ENCODE assay signal across 31 cellular contexts in the genomic region with DNA sequence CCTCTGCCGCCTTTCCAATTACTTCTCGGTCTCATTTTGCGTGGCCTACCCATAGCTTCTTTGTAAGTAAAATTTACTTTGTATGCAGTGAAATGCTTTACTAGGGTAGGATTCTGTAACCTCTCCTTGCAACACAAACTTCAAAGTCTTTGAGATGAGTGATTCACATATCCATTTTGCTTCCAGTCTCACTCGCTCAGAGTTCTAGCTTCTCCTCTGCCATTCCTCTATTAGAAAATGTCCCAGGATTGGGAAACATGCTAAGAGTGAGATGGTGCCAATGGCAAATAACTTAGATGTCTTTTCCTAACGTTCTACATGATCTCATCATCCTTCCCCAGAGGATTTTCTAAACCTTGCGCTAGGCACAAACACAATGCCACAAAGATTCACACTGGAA.
"Had no signal": no experiment of that assay in that cellular context is flagged by ENCODE, and none has a peak within 500 bp of the region (broad histone marks: within the 10 kb centered on the region; RNA-seq: fewer than 3 reads in every experiment).

No MANE protein-coding gene starts in this region.

- H3K4me3 Mint-ChIP-seq: activated CD4-positive, alpha-beta memory T cell treated with anti-CD3 and anti-CD28 coated beads for 36 hours; activated CD4-positive, alpha-beta T cell treated with anti-CD3 and anti-CD28 coated beads for 36 hours; activated CD4-positive, alpha-beta T cell treated with anti-CD3 and anti-CD28 coated beads, Interleukin-2, amount 10 ng/mL, durations not matched to agents 24 days and 14 days; activated CD8-positive, alpha-beta memory T cell treated with anti-CD3 and anti-CD28 coated beads, Interleukin-2, amount 10 ng/mL, durations not matched to agents 7 days and 5 days; activated CD8-positive, alpha-beta T cell treated with anti-CD3 and anti-CD28 coated beads, Interleukin-2, amount 10 ng/mL, durations not matched to agents 7 days and 5 days; activated naive CD4-positive, alpha-beta T cell treated with anti-CD3 and anti-CD28 coated beads for 36 hours; activated naive CD4-positive, alpha-beta T cell treated with anti-CD3 and anti-CD28 coated beads, Interleukin-2, amount 50 U/mL, for 24 hours; activated naive CD8-positive, alpha-beta T cell treated with anti-CD3 and anti-CD28 coated beads for 36 hours; activated naive CD8-positive, alpha-beta T cell treated with anti-CD3 and anti-CD28 coated beads, Interleukin-2, amount 50 U/mL, for 24 hours; activated T-helper 1 cell treated with anti-CD3 and anti-CD28 coated beads, Interleukin-12 subunit alpha, Interleukin-12 subunit beta, Interleukin-2, Interleukin-4 antibody, amounts not matched to agents 30 ng/mL and 10 ng/mL and 1 ng/mL, durations not matched to agents 14 hours and 24 hours and 36 hours had no signal

- H3K36me3 Mint-ChIP-seq: activated CD4-positive, alpha-beta memory T cell treated with anti-CD3 and anti-CD28 coated beads for 36 hours; activated CD8-positive, alpha-beta memory T cell treated with anti-CD3 and anti-CD28 coated beads, Interleukin-2, amount 10 ng/mL, durations not matched to agents 7 days and 5 days; activated naive CD4-positive, alpha-beta T cell treated with anti-CD3 and anti-CD28 coated beads, Interleukin-2, amount 50 U/mL, for 24 hours; activated naive CD8-positive, alpha-beta T cell treated with anti-CD3 and anti-CD28 coated beads for 36 hours had no signal

- H3K9me3 ChIP-seq: adrenal gland, body of pancreas, gastroesophageal sphincter, heart right ventricle had no signal

- H3K27ac ChIP-seq: adrenal gland, body of pancreas, cardiac muscle cell, epithelial cell of prostate, gastroesophageal sphincter, heart right ventricle had no signal

- H3K27me3 ChIP-seq: adrenal gland, body of pancreas, cardiac muscle cell, heart right ventricle had no signal

- H3K27ac Mint-ChIP-seq: activated CD4-positive, alpha-beta memory T cell treated with anti-CD3 and anti-CD28 coated beads for 36 hours; activated CD4-positive, alpha-beta T cell treated with anti-CD3 and anti-CD28 coated beads for 36 hours; activated CD4-positive, alpha-beta T cell treated with anti-CD3 and anti-CD28 coated beads, Interleukin-2, amount 10 ng/mL, durations not matched to agents 24 days and 14 days; activated CD8-positive, alpha-beta memory T cell treated with anti-CD3 and anti-CD28 coated beads, Interleukin-2, amount 10 ng/mL, durations not matched to agents 7 days and 5 days; activated CD8-positive, alpha-beta T cell treated with anti-CD3 and anti-CD28 coated beads, Interleukin-2, amount 10 ng/mL, durations not matched to agents 7 days and 5 days; activated naive CD4-positive, alpha-beta T cell treated with anti-CD3 and anti-CD28 coated beads for 36 hours; activated naive CD4-positive, alpha-beta T cell treated with anti-CD3 and anti-CD28 coated beads, Interleukin-2, amount 50 U/mL, for 24 hours; activated naive CD8-positive, alpha-beta T cell treated with anti-CD3 and anti-CD28 coated beads for 36 hours; activated naive CD8-positive, alpha-beta T cell treated with anti-CD3 and anti-CD28 coated beads, Interleukin-2, amount 50 U/mL, for 24 hours; activated T-helper 1 cell treated with anti-CD3 and anti-CD28 coated beads, Interleukin-12 subunit alpha, Interleukin-12 subunit beta, Interleukin-2, Interleukin-4 antibody, amounts not matched to agents 30 ng/mL and 10 ng/mL and 1 ng/mL, durations not matched to agents 14 hours and 24 hours and 36 hours; activated T-helper 2 cell treated with anti-CD3 and anti-CD28 coated beads, Interferon-gamma antibody, Interleukin-2, Interleukin-4, amounts not matched to agents 10 μg/mL and 5 μg/mL and 100 μg/mL, durations not matched to agents 14 hours and 24 hours and 36 hours had no signal

- H3K36me3 ChIP-seq: adrenal gland, cardiac muscle cell, gastroesophageal sphincter, heart right ventricle had no signal

- H3K4me3 ChIP-seq: adrenal gland, body of pancreas, cardiac muscle cell, gastroesophageal sphincter, heart right ventricle had no signal

- H3K27me3 Mint-ChIP-seq: activated CD4-positive, alpha-beta memory T cell treated with anti-CD3 and anti-CD28 coated beads for 36 hours; activated naive CD4-positive, alpha-beta T cell treated with anti-CD3 and anti-CD28 coated beads, Interleukin-2, amount 50 U/mL, for 24 hours; activated naive CD8-positive, alpha-beta T cell treated with anti-CD3 and anti-CD28 coated beads for 36 hours; activated naive CD8-positive, alpha-beta T cell treated with anti-CD3 and anti-CD28 coated beads, Interleukin-2, amount 50 U/mL, for 24 hours had no signal

- H3K9me3 Mint-ChIP-seq: activated CD4-positive, alpha-beta memory T cell treated with anti-CD3 and anti-CD28 coated beads for 36 hours; activated CD4-positive, alpha-beta T cell treated with anti-CD3 and anti-CD28 coated beads, Interleukin-2, amount 10 ng/mL, durations not matched to agents 24 days and 14 days; activated naive CD4-positive, alpha-beta T cell treated with anti-CD3 and anti-CD28 coated beads for 36 hours; activated naive CD4-positive, alpha-beta T cell treated with anti-CD3 and anti-CD28 coated beads, Interleukin-2, amount 50 U/mL, for 24 hours; activated naive CD8-positive, alpha-beta T cell treated with anti-CD3 and anti-CD28 coated beads for 36 hours; activated naive CD8-positive, alpha-beta T cell treated with anti-CD3 and anti-CD28 coated beads, Interleukin-2, amount 50 U/mL, for 24 hours; activated T-helper 1 cell treated with anti-CD3 and anti-CD28 coated beads, Interleukin-12 subunit alpha, Interleukin-12 subunit beta, Interleukin-2, Interleukin-4 antibody, amounts not matched to agents 30 ng/mL and 10 ng/mL and 1 ng/mL, durations not matched to agents 14 hours and 24 hours and 36 hours; activated T-helper 2 cell treated with anti-CD3 and anti-CD28 coated beads, Interferon-gamma antibody, Interleukin-2, Interleukin-4, amounts not matched to agents 10 μg/mL and 5 μg/mL and 100 μg/mL, durations not matched to agents 14 hours and 24 hours and 36 hours had no signal

- ATAC-seq: activated CD4-positive, alpha-beta T cell treated with anti-CD3 and anti-CD28 coated beads for 36 hours; activated CD8-positive, alpha-beta memory T cell treated with anti-CD3 and anti-CD28 coated beads, Interleukin-2, amount 10 ng/mL, durations not matched to agents 7 days and 5 days; activated CD8-positive, alpha-beta T cell treated with anti-CD3 and anti-CD28 coated beads, Interleukin-2, amount 10 ng/mL, durations not matched to agents 7 days and 5 days; activated naive CD8-positive, alpha-beta T cell treated with anti-CD3 and anti-CD28 coated beads, Interleukin-2, amount 50 U/mL, for 24 hours; body of pancreas; gastroesophageal sphincter; heart right ventricle had no signal

- H3K4me1 ChIP-seq: adrenal gland, body of pancreas, gastroesophageal sphincter, heart right ventricle had no signal

- H3K4me1 Mint-ChIP-seq: activated CD4-positive, alpha-beta T cell treated with anti-CD3 and anti-CD28 coated beads for 36 hours; activated CD4-positive, alpha-beta T cell treated with anti-CD3 and anti-CD28 coated beads, Interleukin-2, amount 10 ng/mL, durations not matched to agents 24 days and 14 days; activated CD8-positive, alpha-beta memory T cell treated with anti-CD3 and anti-CD28 coated beads, Interleukin-2, amount 10 ng/mL, durations not matched to agents 7 days and 5 days; activated naive CD4-positive, alpha-beta T cell treated with anti-CD3 and anti-CD28 coated beads, Interleukin-2, amount 50 U/mL, for 24 hours; activated naive CD8-positive, alpha-beta T cell treated with anti-CD3 and anti-CD28 coated beads for 36 hours; activated naive CD8-positive, alpha-beta T cell treated with anti-CD3 and anti-CD28 coated beads, Interleukin-2, amount 50 U/mL, for 24 hours had no signal

- DNase-seq: activated CD4-positive, alpha-beta memory T cell treated with anti-CD3 and anti-CD28 coated beads for 36 hours; activated CD4-positive, alpha-beta T cell treated with anti-CD3 and anti-CD28 coated beads for 36 hours; activated CD4-positive, alpha-beta T cell treated with anti-CD3 and anti-CD28 coated beads, Interleukin-2, amount 10 ng/mL, durations not matched to agents 24 days and 14 days; activated CD4-positive, CD25-positive, alpha-beta regulatory T cell; activated CD4-positive, CD25-positive, alpha-beta regulatory T cell treated with anti-CD3 and anti-CD28 coated beads, Interleukin-2, amount 50 U/mL, for 72 hours; activated CD8-positive, alpha-beta memory T cell treated with anti-CD3 and anti-CD28 coated beads, Interleukin-2, amount 10 ng/mL, durations not matched to agents 7 days and 5 days; activated CD8-positive, alpha-beta memory T cell treated with anti-CD3 and anti-CD28 coated beads, Interleukin-2, amount 50 U/mL, for 4 hours; activated CD8-positive, alpha-beta T cell treated with anti-CD3 and anti-CD28 coated beads, Interleukin-2, amount 10 ng/mL, durations not matched to agents 7 days and 5 days; activated effector memory CD4-positive, alpha-beta T cell treated with anti-CD3 and anti-CD28 coated beads, Interleukin-2, amount 50 U/mL, for 16 hours; activated naive CD4-positive, alpha-beta T cell treated with anti-CD3 and anti-CD28 coated beads for 36 hours; activated naive CD8-positive, alpha-beta T cell treated with anti-CD3 and anti-CD28 coated beads for 36 hours; activated naive CD8-positive, alpha-beta T cell treated with anti-CD3 and anti-CD28 coated beads, Interleukin-2, amount 50 U/mL, for 24 hours; activated T-cell treated with anti-CD3 and anti-CD28 coated beads, Interleukin-2, amount 50 U/mL, for 1 hour; activated T-cell treated with anti-CD3 and anti-CD28 coated beads, Interleukin-2, amount 50 U/mL, for 48 hours; adrenal gland; amygdala; aorta; body of pancreas; central memory CD4-positive, alpha-beta T cell; cerebellar nuclear complex; cortex of kidney; dermis blood vessel endothelial cell; effector CD8-positive, alpha-beta T cell; heart right ventricle; T-helper 2 cell had no signal
